8 cellular contexts compared by ENCODE assay signal in genomic region chr7:21542891-21543527, GRCh38. TPM values are rescaled to one million over a fixed set of nuclear protein-coding genes. Genes with fewer than 3 reads are reported as not detected.
DNase-seq lines count a peak whose midpoint lies in the region; ATAC-seq, FAIRE-seq and TF ChIP-seq lines count a peak whose summit lies in the region.

TSS of gene DNAH11 (plus strand) at chr7:21543039. CDS start at chr7:21543246, 207 bp downstream.

- intact Hi-C loops in Caco-2 (cut with micrococcal nuclease; ENCODE audit: unreplicated experiment) = no loop called here
- intact Hi-C loops in dendritic cell treated with granulocyte-macrophage colony-stimulating factor and Interleukin-4, amounts not matched to agents 40 ng/mL and 50 ng/mL, for 4 days (cut with micrococcal nuclease) = loop anchor here (5.0 kb wide), 1 partner anchor 116 kb away; the partner anchor contains the start of gene SP4

- H3K9me3 Mint-ChIP-seq in Caco-2 (ENCODE audit: unreplicated experiment) = peaks cover 9% of the 10 kb centered on the region
- no peaks in the 10 kb centered on the region for H3K9me3 Mint-ChIP-seq in dendritic cell treated with granulocyte-macrophage colony-stimulating factor and Interleukin-4, amounts not matched to agents 40 ng/mL and 50 ng/mL, for 4 days

- H3K27ac ChIP-seq in lung (ENCODE audit: low read depth in 1 of 2, low read length in 1 of 2) = no peak within 1 kb of the TSS
- peak within 1 kb of the TSS; percentile 52 for H3K27ac ChIP-seq in thymus (ENCODE audit: low read depth)

- no peak for TF ChIP-seq POLR2A in H54 (IDR thresholded peaks at IDR 0.05; ENCODE audit: low read depth, low read length)

- ATAC-seq in GM21390 (IDR thresholded peaks at IDR 0.05; ENCODE audit: unreplicated experiment) = peak; percentile 86
- ATAC-seq in lung (ENCODE audit: insufficient read depth, low FRiP score) = peak; percentile 92

- no peaks in the 10 kb centered on the region for H3K4me1 Mint-ChIP-seq in Caco-2 (ENCODE audit: low read depth, unreplicated experiment)
- peaks cover 38% of the 10 kb centered on the region for H3K4me1 Mint-ChIP-seq in dendritic cell treated with granulocyte-macrophage colony-stimulating factor and Interleukin-4, amounts not matched to agents 40 ng/mL and 50 ng/mL, for 4 days (ENCODE audit: low read depth)

- H3K36me3 ChIP-seq in Caco-2 (ENCODE audit: control insufficient read depth, insufficient read depth, low read length) (no peaks in the 10 kb centered on the region), lung (ENCODE audit: control insufficient read depth in 2 of 2, insufficient read depth in 2 of 2, low read length in 2 of 2) (no peaks in the 10 kb centered on the region), thymus (ENCODE audit: control insufficient read depth, insufficient read depth) (no peaks in the 10 kb centered on the region)

- peak in 1 of 2 experiments; percentile 51 for DNase-seq in Caco-2
- peak; percentile 44 for DNase-seq in NOMO-1 treated with dmso at 0.1 percent for 144 hours (lab: John Stamatoyannopoulos, UW; ENCODE audit: unreplicated experiment)
- peak; percentile 57 for DNase-seq in lung (ENCODE audit: low spot score)
- DNase-seq in midbrain (lab: John Stamatoyannopoulos, UW) = no peak
- no peak for DNase-seq in H54 (ENCODE audit: insufficient read length, low spot score)

- no peaks in the 10 kb centered on the region for H3K36me3 Mint-ChIP-seq in Caco-2 (ENCODE audit: insufficient read depth, unreplicated experiment)
- H3K36me3 Mint-ChIP-seq in dendritic cell treated with granulocyte-macrophage colony-stimulating factor and Interleukin-4, amounts not matched to agents 40 ng/mL and 50 ng/mL, for 4 days (ENCODE audit: low read depth) = no peaks in the 10 kb centered on the region

- WGBS in lung, 2 donors = 0 to 1% methylated on average over 57 to 66 of the region's 66 CpGs
- 1% methylated on average over 66 of the region's 66 CpGs for WGBS in thymus

- no peak for TF ChIP-seq CTCF in Caco-2 (IDR thresholded peaks at IDR 0.05; ENCODE audit: insufficient read depth in 1 of 2, low read depth in 1 of 2, low read length in 1 of 2, severe bottlenecking in 1 of 2, unreplicated experiment in 1 of 2)
- no peak for TF ChIP-seq CTCF in lung (IDR thresholded peaks at IDR 0.05; ENCODE audit: control extremely low read depth, extremely low read depth)

- no peak within 1 kb of the TSS for H3K27ac Mint-ChIP-seq in Caco-2 (ENCODE audit: unreplicated experiment)
- H3K27ac Mint-ChIP-seq in dendritic cell treated with granulocyte-macrophage colony-stimulating factor and Interleukin-4, amounts not matched to agents 40 ng/mL and 50 ng/mL, for 4 days = peak within 1 kb of the TSS; percentile 43

- POLR2A ChIA-PET in Caco-2 (lab: Charles Lee) = no interaction called here

- H3K4me3 ChIP-seq in Caco-2 (ENCODE audit: low read depth, low read length) (peak within 1 kb of the TSS; percentile 46), lung (peak within 1 kb of the TSS; percentile 27), thymus (ENCODE audit: low read length) (peak within 1 kb of the TSS; percentile 50)

- H3K4me1 ChIP-seq in Caco-2 (no peaks in the 10 kb centered on the region), lung (ENCODE audit: control insufficient read depth in 2 of 2, insufficient read depth in 2 of 2, low read length in 2 of 2) (peaks cover 0 to 6% of the 10 kb centered on the region in 2 donors), thymus (ENCODE audit: control insufficient read depth, insufficient read depth, low read length) (peaks cover 8% of the 10 kb centered on the region)

- H3K4me3 Mint-ChIP-seq in Caco-2 (ENCODE audit: unreplicated experiment) = peak within 1 kb of the TSS; percentile 70
- peak within 1 kb of the TSS; percentile 82 for H3K4me3 Mint-ChIP-seq in dendritic cell treated with granulocyte-macrophage colony-stimulating factor and Interleukin-4, amounts not matched to agents 40 ng/mL and 50 ng/mL, for 4 days

- CTCF ChIA-PET in Caco-2 (lab: Charles Lee) = no interaction called here

- no peaks in the 10 kb centered on the region for H3K9me3 ChIP-seq in Caco-2
- no peaks in the 10 kb centered on the region for H3K9me3 ChIP-seq in lung (ENCODE audit: control insufficient read depth in 2 of 2, insufficient read depth in 1 of 2, low read length in 1 of 2)
- H3K9me3 ChIP-seq in thymus (ENCODE audit: control insufficient read depth) = no peaks in the 10 kb centered on the region

- FAIRE-seq in H54 (lab: Jason Lieb, UNC) = no peak

- no TSS peak for BruUV-seq in Caco-2 (replicated peaks; lab: Mats Ljungman, UMichigan)

- H3K27me3 Mint-ChIP-seq in Caco-2 (ENCODE audit: insufficient read depth, unreplicated experiment) = no peaks in the 10 kb centered on the region
- H3K27me3 Mint-ChIP-seq in dendritic cell treated with granulocyte-macrophage colony-stimulating factor and Interleukin-4, amounts not matched to agents 40 ng/mL and 50 ng/mL, for 4 days = peaks cover 61% of the 10 kb centered on the region

- H3K27me3 ChIP-seq in Caco-2 (replicated peaks; ENCODE audit: control insufficient read depth, insufficient read depth, low read length) (no peaks in the 10 kb centered on the region; the same call in 1 of the 2 replicates), lung (ENCODE audit: control insufficient read depth, insufficient read depth) (peaks cover 3% of the 10 kb centered on the region), thymus (ENCODE audit: control insufficient read depth, insufficient read depth) (peaks cover 28% of the 10 kb centered on the region)

RNA-seq across cellular contexts. Expression of gene DNAH11, which starts in this region (rescaled TPM):
- total RNA-seq in Caco-2 (2022) = 1.3 and 2.0 TPM in 2 replicates
- 10 to 100 TPM; 12.8 to 24.7 TPM for total RNA-seq in lung
- polyA plus RNA-seq in lung = 1 to 10 TPM; 1.8 to 3.5 TPM
- 3.9 TPM for polyA plus RNA-seq in thymus

Comparison
In these comparisons a context has a peak if more than half of its experiments do, and no peak if none do; other contexts are left out.
1. DNase-seq: peak in NOMO-1 treated with dmso at 0.1 percent for 144 hours (single experiment) and lung (single experiment); none in midbrain (single experiment) and H54 (single experiment).
2. Peak in every context shown above with its lines, with median percentiles within 50 percentile points of each other: H3K4me3 ChIP-seq.